In genomic region chr19:45506246-45506990, GRCh38 we compare ENCODE assay signal across 1 cellular context.
TF ChIP-seq lines count a peak whose summit lies in the region.

No MANE protein-coding gene starts in this region.

TF ChIP-seq in GM23338, 12 proteins besides CTCF, POLR2A, EP300 and RAD21 (continued from another document):
- peak; percentile 23 for TF ChIP-seq REST (IDR thresholded peaks at IDR 0.05; ENCODE audit: unreplicated experiment)
TF ChIP-seq in GM23338: peak in this region for 3.
